Comparison of ENCODE assay signal across 8 cellular contexts in the genomic region with DNA sequence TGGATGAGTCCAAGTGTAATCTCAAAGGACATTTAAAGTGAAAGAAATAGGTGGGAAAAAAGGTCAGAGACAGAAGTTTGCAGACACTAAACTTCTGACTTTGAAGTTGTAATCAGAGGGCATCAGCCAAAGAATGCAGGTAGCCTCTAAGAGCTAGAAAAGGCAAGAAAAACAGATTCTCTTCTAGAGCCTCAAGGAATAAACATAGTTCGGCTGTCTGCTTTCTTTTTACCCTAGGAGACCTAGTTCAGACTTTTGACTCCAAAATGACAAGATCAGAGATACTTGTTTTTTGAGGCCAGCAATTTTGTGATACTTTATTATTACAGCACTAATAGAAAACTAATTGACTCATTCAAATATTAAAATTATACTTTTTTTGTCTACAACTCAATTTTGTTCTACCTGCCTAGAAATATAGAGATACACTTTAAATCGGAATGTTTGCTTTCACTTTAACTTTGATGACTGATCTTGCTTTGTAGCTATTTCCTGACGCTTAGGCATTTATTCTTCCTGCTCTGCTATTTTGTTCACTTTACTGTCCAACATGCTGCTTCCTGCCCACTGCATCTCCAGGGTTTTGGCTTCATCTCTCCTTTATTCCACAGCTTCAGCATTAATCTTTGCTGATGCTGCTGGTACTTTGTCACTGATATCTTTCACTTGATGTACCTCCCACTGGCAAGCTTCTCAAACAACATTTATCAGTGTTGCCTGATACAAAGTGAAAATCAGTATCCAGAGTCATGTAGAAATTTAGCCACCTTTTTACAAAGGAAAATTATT.
DNase-seq lines count a peak whose midpoint lies in the region; ATAC-seq and TF ChIP-seq lines count a peak whose summit lies in the region.

No MANE protein-coding gene starts in this region.

- H3K4me3 ChIP-seq in choroid plexus epithelial cell (ENCODE audit: low read depth, low read length) (peak overlapping the region; percentile 36), neural progenitor cell (no peak overlapping the region)

- no peak for DNase-seq in activated T-cell treated with anti-CD3 and anti-CD28 coated beads, Interleukin-2, amount 50 U/mL, for 4 hours
- no peak for DNase-seq in activated T-cell treated with anti-CD3 and anti-CD28 coated beads, Interleukin-2, amount 50 U/mL, for 1 hour
- DNase-seq in choroid plexus epithelial cell (ENCODE audit: low read depth) (peak; percentile 48), NCI-H1436 (lab: John Stamatoyannopoulos, UW) (no peak), neural progenitor cell (ENCODE audit: low spot score) (no peak)
- no peak for DNase-seq in stimulated activated naive CD8-positive, alpha-beta T cell treated with anti-CD3 and anti-CD28 coated beads, Interleukin-15, amount 100 ng/mL, for 72 hours
- no peak for DNase-seq in stimulated activated CD4-positive, alpha-beta T cell treated with anti-CD3 and anti-CD28 coated beads, Interleukin-2, amount 100 ng/mL, for 48 hours

- H3K27ac ChIP-seq in neural progenitor cell: no peak overlapping the region

- no peaks in the 10 kb centered on the region for H3K9me3 ChIP-seq in neural progenitor cell (ENCODE audit: low read depth)

- H3K4me3 Mint-ChIP-seq in activated T-cell treated with anti-CD3 and anti-CD28 coated beads, Interleukin-2, amount 50 U/mL, for 4 hours: peak overlapping the region; percentile 77
- H3K4me3 Mint-ChIP-seq in stimulated activated naive CD8-positive, alpha-beta T cell treated with anti-CD3 and anti-CD28 coated beads, Interleukin-15, amount 100 ng/mL, for 72 hours: peak overlapping the region; percentile 80 to 99
- H3K4me3 Mint-ChIP-seq in neural progenitor cell: no peak overlapping the region

- no peaks in the 10 kb centered on the region for H3K79me2 ChIP-seq in neural progenitor cell (ENCODE audit: low read depth)

- no peaks in the 10 kb centered on the region for H3K9me3 Mint-ChIP-seq in activated T-cell treated with anti-CD3 and anti-CD28 coated beads, Interleukin-2, amount 50 U/mL, for 4 hours
- H3K9me3 Mint-ChIP-seq in stimulated activated naive CD8-positive, alpha-beta T cell treated with anti-CD3 and anti-CD28 coated beads, Interleukin-15, amount 100 ng/mL, for 72 hours: peaks cover 0 to 6% of the 10 kb centered on the region in 2 donors
- no peaks in the 10 kb centered on the region for H3K9me3 Mint-ChIP-seq in neural progenitor cell

- H3K36me3 ChIP-seq in neural progenitor cell: no peaks in the 10 kb centered on the region

- H3K9ac ChIP-seq in neural progenitor cell: no peak overlapping the region

- H3F3A ChIP-seq in neural progenitor cell (ENCODE audit: low read depth): no peaks in the 10 kb centered on the region

- H3K4me1 ChIP-seq in neural progenitor cell: no peaks in the 10 kb centered on the region

- peak overlapping the region; percentile 96 to 100 for H3K27ac Mint-ChIP-seq in stimulated activated naive CD8-positive, alpha-beta T cell treated with anti-CD3 and anti-CD28 coated beads, Interleukin-15, amount 100 ng/mL, for 72 hours
- H3K27ac Mint-ChIP-seq in neural progenitor cell: no peak overlapping the region

- no peaks in the 10 kb centered on the region for H3K27me3 ChIP-seq in neural progenitor cell

- no peak overlapping the region for H3K4me2 ChIP-seq in neural progenitor cell

- H4K20me1 ChIP-seq in neural progenitor cell (ENCODE audit: low read depth): no peaks in the 10 kb centered on the region

- no peak for TF ChIP-seq CTCF in choroid plexus epithelial cell (conservative IDR thresholded peaks at IDR 0.05; ENCODE audit: low read depth, low read length)
- TF ChIP-seq CTCF in neural progenitor cell (IDR thresholded peaks at IDR 0.05): no peak

- no peaks in the 10 kb centered on the region for H3K27me3 Mint-ChIP-seq in activated T-cell treated with anti-CD3 and anti-CD28 coated beads, Interleukin-2, amount 50 U/mL, for 4 hours (ENCODE audit: low read depth)
- H3K27me3 Mint-ChIP-seq in stimulated activated naive CD8-positive, alpha-beta T cell treated with anti-CD3 and anti-CD28 coated beads, Interleukin-15, amount 100 ng/mL, for 72 hours: no peaks in the 10 kb centered on the region
- no peaks in the 10 kb centered on the region for H3K27me3 Mint-ChIP-seq in neural progenitor cell (ENCODE audit: insufficient read depth, low read depth)

- H3K36me3 Mint-ChIP-seq in activated T-cell treated with anti-CD3 and anti-CD28 coated beads, Interleukin-2, amount 50 U/mL, for 4 hours (ENCODE audit: insufficient read depth): no peaks in the 10 kb centered on the region
- no peaks in the 10 kb centered on the region for H3K36me3 Mint-ChIP-seq in neural progenitor cell

- no peak for ATAC-seq in activated T-cell treated with anti-CD3 and anti-CD28 coated beads, Interleukin-2, amount 50 U/mL, for 4 hours
- ATAC-seq in HG03565 (IDR thresholded peaks at IDR 0.05; ENCODE audit: unreplicated experiment): peak; percentile 61
- ATAC-seq in stimulated activated naive CD8-positive, alpha-beta T cell treated with anti-CD3 and anti-CD28 coated beads, Interleukin-15, amount 100 ng/mL, for 72 hours: peak; percentile 54

- H3K4me1 Mint-ChIP-seq in activated T-cell treated with anti-CD3 and anti-CD28 coated beads, Interleukin-2, amount 50 U/mL, for 4 hours (ENCODE audit: low read depth): peaks cover 24% of the 10 kb centered on the region
- peaks cover 31% of the 10 kb centered on the region for H3K4me1 Mint-ChIP-seq in stimulated activated naive CD8-positive, alpha-beta T cell treated with anti-CD3 and anti-CD28 coated beads, Interleukin-15, amount 100 ng/mL, for 72 hours
- peaks cover 3% of the 10 kb centered on the region for H3K4me1 Mint-ChIP-seq in neural progenitor cell

- H2AFZ ChIP-seq in neural progenitor cell (replicated peaks): no peak overlapping the region

Comparison
In these comparisons a context has a peak if more than half of its experiments do, and no peak if none do; other contexts are left out.
1. ATAC-seq: peak in HG03565 (single experiment) and stimulated activated naive CD8-positive, alpha-beta T cell treated with anti-CD3 and anti-CD28 coated beads, Interleukin-15, amount 100 ng/mL, for 72 hours (single experiment); none in activated T-cell treated with anti-CD3 and anti-CD28 coated beads, Interleukin-2, amount 50 U/mL, for 4 hours (0 of 2).